8 cellular contexts compared by ENCODE assay signal in genomic region chr18:79681484-79682387, GRCh38. TPM values are rescaled to one million over a fixed set of nuclear protein-coding genes. Genes with fewer than 3 reads are reported as not detected.
A peak's percentile ranks its signal among the peaks of the same experiment; 100 is the strongest.
DNase-seq lines count a peak whose midpoint lies in the region; ATAC-seq and TF ChIP-seq lines count a peak whose summit lies in the region.

No MANE protein-coding gene starts in this region.

- no peak for TF ChIP-seq CTCF in KMS-11 (conservative IDR thresholded peaks at IDR 0.05; ENCODE audit: low read depth, low read length)
- TF ChIP-seq CTCF in epithelial cell of proximal tubule (conservative IDR thresholded peaks at IDR 0.05; ENCODE audit: low read depth, low read length), result no peak

- ATAC-seq in HG02678 (IDR thresholded peaks at IDR 0.05; ENCODE audit: unreplicated experiment), result no peak

- peak overlapping the region; percentile 97; the same call in 1 of the 2 replicates for H3K4me2 ChIP-seq in KMS-11

- peaks cover 64% of the 10 kb centered on the region for H3K79me2 ChIP-seq in KMS-11 (ENCODE audit: insufficient read depth, low read depth)

- H3K36me3 ChIP-seq in KMS-11 (ENCODE audit: insufficient read depth), result no peaks in the 10 kb centered on the region; the same call in 1 of the 2 replicates

- H3K4me1 ChIP-seq in KMS-11 (ENCODE audit: low read depth, poor library complexity, severe bottlenecking), result peaks cover 17% of the 10 kb centered on the region

- in situ Hi-C loops in G401 (cut with HindIII; ENCODE audit: low sequenced_read_pairs), result no loop called here

- no peak overlapping the region for H3K4me3 ChIP-seq in KMS-11 (IDR thresholded peaks at IDR 0.05; ENCODE audit: insufficient read depth, low read depth, low read length)
- H3K4me3 ChIP-seq in epithelial cell of proximal tubule (ENCODE audit: low read depth, low read length), result peak overlapping the region; percentile 94

- DNase-seq in activated CD4-positive, alpha-beta T cell treated with anti-CD3 and anti-CD28 coated beads, Interleukin-2, amount 50 U/mL, for 4 hours, result peak; percentile 54 to 60
- DNase-seq in epithelial cell of proximal tubule (ENCODE audit: low read depth) (no peak), HuH-7 (ENCODE audit: low spot score) (no peak), G401 (ENCODE audit: low spot score) (no peak), A172 (ENCODE audit: low spot score) (no peak)
- peak in 2 of 3 donors; percentile 24 for DNase-seq in stimulated activated CD4-positive, alpha-beta T cell treated with anti-CD3 and anti-CD28 coated beads, TNF-alpha, amount 100 ng/mL, for 1 hour (ENCODE audit: low read depth in 3 of 3, low spot score in 1 of 3)

- no peak overlapping the region for H3K9ac ChIP-seq in KMS-11

- no peaks in the 10 kb centered on the region for H3K27me3 ChIP-seq in KMS-11 (ENCODE audit: insufficient read depth, low read depth)

- H3K27ac ChIP-seq in KMS-11, result no peak overlapping the region

- H2AFZ ChIP-seq in KMS-11 (ENCODE audit: low read depth), result no peak overlapping the region

- 0 out of 2 replicates have a peak, but pooled peaks cover 3% of the 10 kb centered on the region for H4K20me1 ChIP-seq in KMS-11 (ENCODE audit: insufficient read depth)

RNA-seq across cellular contexts. Expression of gene CTDP1, which starts 2.1 kb away (rescaled TPM):
- total RNA-seq in epithelial cell of proximal tubule, result 13.9 and 20.4 TPM in 2 replicates
- 37.1 and 39.7 TPM in 2 replicates for total RNA-seq in G401 (2014; rRNA removed; shearing (Covaris generic))
- 16.5 and 20.4 TPM in 2 replicates for total RNA-seq in A172 (2014; rRNA removed; shearing (Covaris generic))

Comparison
In these comparisons a context has a peak if more than half of its experiments do, and no peak if none do; other contexts are left out.
1. DNase-seq: peak in activated CD4-positive, alpha-beta T cell treated with anti-CD3 and anti-CD28 coated beads, Interleukin-2, amount 50 U/mL, for 4 hours (2 of 2) and stimulated activated CD4-positive, alpha-beta T cell treated with anti-CD3 and anti-CD28 coated beads, TNF-alpha, amount 100 ng/mL, for 1 hour (2 of 3); none in epithelial cell of proximal tubule (single experiment), HuH-7 (single experiment), G401 (single experiment) and A172 (single experiment).